20 cellular contexts compared by ENCODE assay signal in genomic region chr11:114977596-114977995, GRCh38.
"Had no signal": no experiment of that assay in that cellular context is flagged by ENCODE, and none has a peak within 500 bp of the region (broad histone marks: within the 10 kb centered on the region; RNA-seq: fewer than 3 reads in every experiment).

No MANE protein-coding gene starts in this region.

- H3K4me3 ChIP-seq: adrenal gland, gastroesophageal sphincter, heart left ventricle, left lung, right atrium auricular region, tibial nerve, uterus had no signal

- H3K36me3 ChIP-seq: adrenal gland, gastroesophageal sphincter, heart left ventricle, left lung, right atrium auricular region, tibial nerve, uterus, WERI-Rb-1 had no signal

- DNase-seq: activated CD4-positive, alpha-beta T cell treated with anti-CD3 and anti-CD28 coated beads for 1 hour; activated gamma-delta T cell treated with Interleukin-2 at 50 U/mL for 16 hours; adrenal gland; cerebellar nuclear complex; effector CD8-positive, alpha-beta T cell; heart left ventricle; left lung; mammary epithelial cell; midbrain; stimulated activated CD4-positive, alpha-beta T cell treated with anti-CD3 and anti-CD28 coated beads, Interleukin-12 subunit alpha, Interleukin-12 subunit beta, amount 100 ng/mL, for 4 hours; stimulated activated CD4-positive, alpha-beta T cell treated with anti-CD3 and anti-CD28 coated beads, Interleukin-1b, Interleukin-23, amount 100 ng/mL, for 48 hours; stimulated activated CD8-positive, alpha-beta memory T cell treated with anti-CD3 and anti-CD28 coated beads, Interleukin-4, amount 100 ng/mL, for 48 hours; stimulated activated naive CD4-positive, alpha-beta T cell treated with Interleukin-2 at 50 U/mL for 16 hours; uterus; WERI-Rb-1 had no signal

- H3K27ac ChIP-seq: adrenal gland, gastroesophageal sphincter, heart left ventricle, left lung, right atrium auricular region, tibial nerve, uterus, WERI-Rb-1 had no signal

- H3K27me3 ChIP-seq: adrenal gland, heart left ventricle, left lung, right atrium auricular region, tibial nerve, uterus had no signal

- ATAC-seq: activated naive CD4-positive, alpha-beta T cell treated with anti-CD3 and anti-CD28 coated beads, Interleukin-2, amount 50 U/mL, for 72 hours; esophagus mucosa; gastroesophageal sphincter; left lung had no signal

- H3K9me3 ChIP-seq: adrenal gland, gastroesophageal sphincter, heart left ventricle, left lung, right atrium auricular region, tibial nerve, uterus had no signal

- H3K4me1 ChIP-seq: adrenal gland, gastroesophageal sphincter, left lung, right atrium auricular region, tibial nerve, uterus had no signal
